8 cellular contexts compared by ENCODE assay signal in the genomic region with DNA sequence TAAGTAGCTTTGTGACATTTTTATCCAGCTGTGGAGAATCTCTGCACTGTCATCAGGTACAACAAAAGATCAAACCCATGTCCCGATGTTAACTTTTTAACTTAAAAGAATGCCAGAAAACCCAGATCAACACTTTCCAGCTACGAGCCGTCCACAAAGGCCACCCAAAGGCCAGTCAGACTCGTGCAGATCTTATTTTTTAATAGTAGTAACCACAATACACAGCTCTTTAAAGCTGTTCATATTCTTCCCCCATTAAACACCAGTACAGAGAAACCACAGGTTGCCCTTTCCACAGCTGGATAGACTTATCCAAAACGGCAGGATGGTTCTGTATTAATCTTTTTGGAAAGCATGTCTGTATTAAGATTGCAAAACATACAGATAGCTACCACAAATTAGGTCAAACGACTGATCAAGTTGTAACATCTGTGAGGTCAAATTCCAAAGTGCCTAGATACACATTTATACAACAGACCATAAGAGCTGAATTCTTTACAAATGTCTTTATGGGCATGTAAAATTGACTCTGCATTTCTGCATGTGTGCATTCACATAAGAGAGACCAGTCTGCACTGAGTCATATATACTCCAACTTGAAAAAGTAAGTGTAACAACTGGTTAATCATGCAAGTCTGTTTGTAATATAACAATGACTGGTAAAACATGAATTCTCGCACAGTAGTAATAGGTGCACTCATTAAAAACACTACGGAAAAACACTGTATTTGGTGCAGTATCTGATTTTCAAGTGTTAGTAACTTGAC. TPM values are rescaled to one million over a fixed set of nuclear protein-coding genes. Genes with fewer than 3 reads are reported as not detected.
DNase-seq lines count a peak whose midpoint lies in the region; ATAC-seq and TF ChIP-seq lines count a peak whose summit lies in the region.

No MANE protein-coding gene starts in this region.

- H3K27me3 Mint-ChIP-seq in GM23338 (ENCODE audit: insufficient read depth, low read depth, poor library complexity) = peaks cover 7% of the 10 kb centered on the region

- peak overlapping the region; percentile 73 for H3K4me2 ChIP-seq in GM23338

- peaks cover 23% of the 10 kb centered on the region for H3K4me1 ChIP-seq in ACC112 (ENCODE audit: control insufficient read depth, insufficient read depth, low read length, unreplicated experiment)
- peaks cover 75% of the 10 kb centered on the region for H3K4me1 ChIP-seq in GM23338 (ENCODE audit: insufficient read depth)
- peaks cover 7% of the 10 kb centered on the region for H3K4me1 ChIP-seq in prostate gland (replicated peaks)

- H3F3A ChIP-seq in GM23338 (replicated peaks; ENCODE audit: low read depth) = no peaks in the 10 kb centered on the region

- ATAC-seq in GM23338 = no peak
- no peak for ATAC-seq in GM19467 (IDR thresholded peaks at IDR 0.05; ENCODE audit: unreplicated experiment)
- ATAC-seq in HG02610 (IDR thresholded peaks at IDR 0.05; ENCODE audit: unreplicated experiment) = no peak

- H3K4me3 Mint-ChIP-seq in GM23338 = peak overlapping the region; percentile 91

- H3K4me3 ChIP-seq in ACC112 (ENCODE audit: low read depth, low read length) (peak overlapping the region; percentile 96), GM23338 (peak overlapping the region; percentile 72), foreskin fibroblast (ENCODE audit: low read depth in 1 of 2, low read length in 2 of 2) (peak overlapping the region; percentile 64 to 74), prostate gland (peak overlapping the region; percentile 81 to 85)

- H3K27ac ChIP-seq in ACC112 (ENCODE audit: low read depth, low read length) (peak overlapping the region; percentile 98), GM23338 (ENCODE audit: low read depth) (no peak overlapping the region), VCaP (peak overlapping the region; percentile 99), prostate gland (peak overlapping the region; percentile 100)

- DNase-seq in GM23338 (ENCODE audit: low spot score) (no peak), foreskin fibroblast (peak in 1 of 2 donors; percentile 68), prostate gland (ENCODE audit: low spot score) (no peak), NCI-H2107 (lab: John Stamatoyannopoulos, UW) (no peak)

- H3K79me2 ChIP-seq in ACC112 (ENCODE audit: control insufficient read depth, insufficient read depth, low read length, unreplicated experiment) (peaks cover 80% of the 10 kb centered on the region), GM23338 (replicated peaks; ENCODE audit: insufficient read depth) (peaks cover 74% of the 10 kb centered on the region)

- H3K9me3 ChIP-seq in prostate gland = no peaks in the 10 kb centered on the region

- WGBS in prostate gland = under 1% methylated on average over 8 of the region's 8 CpGs

- H3K36me3 Mint-ChIP-seq in GM23338 (ENCODE audit: low read depth) = peaks cover 43% of the 10 kb centered on the region

- peaks cover 40% of the 10 kb centered on the region for H3K36me3 ChIP-seq in ACC112 (ENCODE audit: insufficient read depth, low read length)
- peaks cover 8% of the 10 kb centered on the region; the same call in 1 of the 2 replicates for H3K36me3 ChIP-seq in GM23338 (ENCODE audit: insufficient read depth)
- peaks cover 0 to 9% of the 10 kb centered on the region in 2 donors for H3K36me3 ChIP-seq in prostate gland

- peaks cover 23% of the 10 kb centered on the region for H4K20me1 ChIP-seq in GM23338 (replicated peaks; ENCODE audit: insufficient read depth)

- H3K9me3 Mint-ChIP-seq in GM23338 = peaks cover 4% of the 10 kb centered on the region; the same call in 1 of the 3 replicates

- intact Hi-C loops in prostate gland (cut with DNase I) = loop anchor here (5.0 to 10.0 kb wide), 3 partner anchors 108 to 900 kb away; partner anchors contain the start of gene B3GALNT2

- H3K27me3 ChIP-seq in ACC112 (ENCODE audit: insufficient read depth, low read length) (no peaks in the 10 kb centered on the region), GM23338 (ENCODE audit: insufficient read depth) (no peaks in the 10 kb centered on the region), prostate gland (replicated peaks; ENCODE audit: insufficient read depth) (no peaks in the 10 kb centered on the region)

- H2AFZ ChIP-seq in ACC112 (ENCODE audit: low read length, unreplicated experiment) (no peak overlapping the region), GM23338 (no peak overlapping the region)

- peak overlapping the region; percentile 82 for H3K27ac Mint-ChIP-seq in GM23338

- TF ChIP-seq CTCF in GM23338 (conservative IDR thresholded peaks at IDR 0.05; ENCODE audit: low read depth in 2 of 2) (no peak), VCaP (conservative IDR thresholded peaks at IDR 0.05) (no peak), foreskin fibroblast (IDR thresholded peaks at IDR 0.05; ENCODE audit: low read depth, low read length) (no peak), prostate gland (IDR thresholded peaks at IDR 0.05) (no peak)

- peaks cover 65% of the 10 kb centered on the region for H3K4me1 Mint-ChIP-seq in GM23338

- no peaks in the 10 kb centered on the region for H3K9me2 ChIP-seq in GM23338 (ENCODE audit: insufficient read depth)

- peak; percentile 10 for TF ChIP-seq POLR2A in prostate gland (IDR thresholded peaks at IDR 0.05)

TF ChIP-seq in GM23338, 12 proteins besides CTCF, POLR2A, EP300 and RAD21 (continues in another document):
- TF ChIP-seq ZNF331 (CRISPR knock-in tag; IDR thresholded peaks at IDR 0.05; ENCODE audit: low read depth) (no peak), POLR2AphosphoS5 (IDR thresholded peaks at IDR 0.05; ENCODE audit: low read depth) (no peak), EZH2phosphoT487 (IDR thresholded peaks at IDR 0.05; ENCODE audit: unreplicated experiment) (no peak), NANOG (IDR thresholded peaks at IDR 0.05; ENCODE audit: borderline replicate concordance) (no peak), ZNF114 (CRISPR knock-in tag; IDR thresholded peaks at IDR 0.05) (no peak), REST (IDR thresholded peaks at IDR 0.05; ENCODE audit: unreplicated experiment) (no peak), JUNB (IDR thresholded peaks at IDR 0.05; ENCODE audit: unreplicated experiment) (no peak), CREB1 (CRISPR knock-in tag; IDR thresholded peaks at IDR 0.05; ENCODE audit: low read depth) (no peak)

RNA-seq across cellular contexts. Expression of gene IRF2BP2, which starts 5.1 kb away (rescaled TPM):
- total RNA-seq in GM23338 (2014; rRNA removed; shearing (Covaris generic)) = 62.4 and 62.9 TPM in 2 replicates
- 19.4 and 21.5 TPM in 2 replicates for polyA plus RNA-seq in GM23338 (2016; fragmentation: Nextera tagmentation; extraction: Ambion mirVana)
- total RNA-seq in prostate gland = 100 to 1,000 TPM; 111 to 124 TPM
